ENCODE assay signal across 23 cellular contexts in genomic region chr3:53975382-53975781, GRCh38.
"Had no signal": no experiment of that assay in that cellular context is flagged by ENCODE, and none has a peak within 500 bp of the region (broad histone marks: within the 10 kb centered on the region; RNA-seq: fewer than 3 reads in every experiment).

No MANE protein-coding gene starts in this region.

- DNase-seq: colonic mucosa; cortex of kidney; dermis blood vessel endothelial cell; dorsolateral prefrontal cortex; effector CD4-positive, alpha-beta T cell; effector CD8-positive, alpha-beta T cell; effector memory CD4-positive, alpha-beta T cell; effector memory CD8-positive, alpha-beta T cell; endodermal cell; erythroblast; esophagus squamous epithelium; foreskin fibroblast; foreskin keratinocyte; foreskin melanocyte; gastrocnemius medialis; glutamatergic neuron; head of caudate nucleus; heart left ventricle had no signal

- H3K9me3 ChIP-seq: colonic mucosa, gastrocnemius medialis had no signal

- H3K27ac ChIP-seq: colonic mucosa, coronary artery, dorsolateral prefrontal cortex, epithelial cell of prostate, esophagus muscularis mucosa, esophagus squamous epithelium, foreskin keratinocyte, gastrocnemius medialis, gastroesophageal sphincter, heart left ventricle had no signal

- H3K4me3 ChIP-seq: colonic mucosa, coronary artery, dorsolateral prefrontal cortex, esophagus muscularis mucosa, esophagus squamous epithelium, gastrocnemius medialis, gastroesophageal sphincter, heart left ventricle had no signal

- H3K36me3 ChIP-seq: colonic mucosa, esophagus muscularis mucosa, esophagus squamous epithelium, gastrocnemius medialis, gastroesophageal sphincter, heart left ventricle had no signal

- H3K27me3 ChIP-seq: colonic mucosa had no signal

- ATAC-seq: effector memory CD8-positive, alpha-beta T cell; esophagus mucosa; foreskin keratinocyte; gastrocnemius medialis; gastroesophageal sphincter; heart left ventricle had no signal

- H3K4me1 ChIP-seq: colonic mucosa, esophagus muscularis mucosa, esophagus squamous epithelium, foreskin keratinocyte, gastrocnemius medialis, gastroesophageal sphincter, heart left ventricle had no signal
